10 cellular contexts compared by ENCODE assay signal in genomic region chr1:85526216-85526615, GRCh38. TPM values are rescaled to one million over a fixed set of nuclear protein-coding genes. Genes with fewer than 3 reads are reported as not detected.
DNase-seq lines count a peak whose midpoint lies in the region; ATAC-seq and TF ChIP-seq lines count a peak whose summit lies in the region.
"Not testable (repeated sequence)": the region's sequence is repeated elsewhere in the genome, so short reads cannot be mapped to it uniquely, and the experiment has no call there.
"Had no signal": no experiment of that assay in that cellular context is flagged by ENCODE, and none has a peak within 500 bp of the region (broad histone marks: within the 10 kb centered on the region; RNA-seq: fewer than 3 reads in every experiment).

No MANE protein-coding gene starts in this region.

- not testable (repeated sequence) for TF ChIP-seq CTCF in ascending aorta (IDR thresholded peaks at IDR 0.05); gastroesophageal sphincter (IDR thresholded peaks at IDR 0.05); uterus (IDR thresholded peaks at IDR 0.05)

- H2BK5ac ChIP-seq in neuronal stem cell (ENCODE audit: low read length): not testable (repeated sequence)

- 63 to 64% methylated on average over 1 of the region's 3 CpGs for WGBS in gastroesophageal sphincter (ENCODE audit: low coverage in 1 of 2), 2 donors
- no CpG with 5 or more reads among the region's 3 CpGs for WGBS in neuronal stem cell (ENCODE audit: extremely low coverage in 2 of 2, insufficient read length in 2 of 2, insufficient replicate concordance in 1 of 2), 2 donors

- not testable (repeated sequence) for ATAC-seq in gastroesophageal sphincter

- not testable (repeated sequence) for H3K4me1 ChIP-seq in ascending aorta; neuronal stem cell (ENCODE audit: control insufficient read depth in 2 of 2, insufficient read depth in 1 of 2, low read depth in 1 of 2, low read length in 2 of 2); skeletal muscle tissue (ENCODE audit: control insufficient read depth in 3 of 3, insufficient read depth in 3 of 3, low read length in 3 of 3); uterus
- H3K4me1 ChIP-seq in gastroesophageal sphincter: peaks cover 0 to 15% (median 0%) of the 10 kb centered on the region in 3 donors

- not testable (repeated sequence) for H3K23ac ChIP-seq in neuronal stem cell (ENCODE audit: low read depth, low read length, poor library complexity)

- H2BK120ac ChIP-seq in neuronal stem cell (ENCODE audit: low read depth, low read length): not testable (repeated sequence)

- H3K27ac ChIP-seq in ascending aorta (peak overlapping the region; percentile 75 to 80), gastroesophageal sphincter (peak overlapping the region in 3 of 4 donors; percentile 70 to 77 (median 75)), neuronal stem cell (replicated peaks; ENCODE audit: low read length) (peak overlapping the region; percentile 61), skeletal muscle tissue (ENCODE audit: low read depth, low read length) (peak overlapping the region; percentile 77), uterus (peak overlapping the region; percentile 80 to 91)

- not testable (repeated sequence) for H2AK5ac ChIP-seq in neuronal stem cell (ENCODE audit: low read depth, low read length)

- not testable (repeated sequence) for H3K4me3 ChIP-seq in ascending aorta; gastroesophageal sphincter; neuronal stem cell (ENCODE audit: low read length in 2 of 2); skeletal muscle tissue (ENCODE audit: low read length in 3 of 3); uterus

- H3K18ac ChIP-seq in neuronal stem cell (ENCODE audit: low read length): not testable (repeated sequence)

- H4K91ac ChIP-seq in neuronal stem cell (ENCODE audit: low read depth, low read length, poor library complexity): not testable (repeated sequence)

- not testable (repeated sequence) for H3K4me2 ChIP-seq in neuronal stem cell (ENCODE audit: insufficient read depth, low read length, poor library complexity, severe bottlenecking)

- intact Hi-C loops in ascending aorta (cut with DNase I): loop anchor here (10.0 kb wide), 1 partner anchor 49 kb away; no protein-coding TSS in a partner anchor
- intact Hi-C loops in uterus (cut with DNase I; ENCODE audit: low total_unique reads): not testable (repeated sequence)

- not testable (repeated sequence) for H3K9me3 ChIP-seq in ascending aorta; gastroesophageal sphincter; neuronal stem cell (replicated peaks in 1 of 2; ENCODE audit: control insufficient read depth in 2 of 2, insufficient read depth in 1 of 2, low read depth in 1 of 2, low read length in 2 of 2); skeletal muscle tissue (ENCODE audit: control insufficient read depth in 3 of 3, low read length in 3 of 3); uterus

- DNase-seq in EH (ENCODE audit: low read depth) (peak; percentile 27), NCI-H69 (lab: John Stamatoyannopoulos, UW) (peak; percentile 4), kidney glomerular epithelial cell (lab: John Stamatoyannopoulos, UW) (peak; percentile 9)
- DNase-seq in ascending aorta (ENCODE audit: low spot score in 2 of 2); neuronal stem cell (ENCODE audit: low spot score); uterus: not testable (repeated sequence)

- not testable (repeated sequence) for TF ChIP-seq EP300 in gastroesophageal sphincter (IDR thresholded peaks at IDR 0.05)

- not testable (repeated sequence) for H3K4ac ChIP-seq in neuronal stem cell (ENCODE audit: low read length)

- H3K14ac ChIP-seq in neuronal stem cell (ENCODE audit: low read length): not testable (repeated sequence)

- not testable (repeated sequence) for H3K27me3 ChIP-seq in ascending aorta; gastroesophageal sphincter; neuronal stem cell (ENCODE audit: control insufficient read depth in 3 of 3, insufficient read depth in 3 of 3, low read depth in 1 of 3, low read length in 3 of 3); skeletal muscle tissue (ENCODE audit: control insufficient read depth in 3 of 3, insufficient read depth in 3 of 3, low read length in 3 of 3); uterus

- not testable (repeated sequence) for H2BK15ac ChIP-seq in neuronal stem cell (ENCODE audit: low read length)

- H3K79me1 ChIP-seq in neuronal stem cell (ENCODE audit: low read depth, low read length): not testable (repeated sequence)

- H3K9ac ChIP-seq in neuronal stem cell (ENCODE audit: low read depth, low read length, poor library complexity); skeletal muscle tissue (ENCODE audit: low read depth in 1 of 3, low read length in 3 of 3): not testable (repeated sequence)

- not testable (repeated sequence) for H4K8ac ChIP-seq in neuronal stem cell (ENCODE audit: low read depth, low read length)

- H3K36me3 ChIP-seq in ascending aorta; gastroesophageal sphincter; neuronal stem cell (replicated peaks in 1 of 2; ENCODE audit: control insufficient read depth in 2 of 2, insufficient read depth in 2 of 2, low read length in 2 of 2); skeletal muscle tissue (ENCODE audit: control insufficient read depth in 3 of 3, insufficient read depth in 3 of 3, low read length in 3 of 3); uterus: not testable (repeated sequence)

- TF ChIP-seq POLR2A in gastroesophageal sphincter (IDR thresholded peaks at IDR 0.05); uterus (IDR thresholded peaks at IDR 0.05): not testable (repeated sequence)

- H2AFZ ChIP-seq in neuronal stem cell (ENCODE audit: low read length): peak overlapping the region; percentile 33

- H2BK12ac ChIP-seq in neuronal stem cell (ENCODE audit: low read length): not testable (repeated sequence)

RNA-seq across cellular contexts. Expression of gene CCN1, which starts 54.3 kb away (rescaled TPM):
- total RNA-seq in ascending aorta (933 TPM), gastroesophageal sphincter (100 to 1,000 TPM in 1 of 4 donors, 10 to 100 TPM in 3; 41.2 to 121 (median 62.9) TPM), skeletal muscle tissue (34.4 TPM), uterus (100 to 1,000 TPM in 2 of 4 donors, 10 to 100 TPM in 2; 28.2 to 324 (median 134) TPM)
- 66.8 TPM for polyA plus RNA-seq in neuronal stem cell (2013, experiment 1 of 2)
- 66.8 TPM for polyA plus RNA-seq in neuronal stem cell (2013, experiment 2 of 2)
- total RNA-seq: B cell; CD4-positive, alpha-beta T cell had no signal
